Comparison of ENCODE assay signal across 1 cellular context in the genomic region with DNA sequence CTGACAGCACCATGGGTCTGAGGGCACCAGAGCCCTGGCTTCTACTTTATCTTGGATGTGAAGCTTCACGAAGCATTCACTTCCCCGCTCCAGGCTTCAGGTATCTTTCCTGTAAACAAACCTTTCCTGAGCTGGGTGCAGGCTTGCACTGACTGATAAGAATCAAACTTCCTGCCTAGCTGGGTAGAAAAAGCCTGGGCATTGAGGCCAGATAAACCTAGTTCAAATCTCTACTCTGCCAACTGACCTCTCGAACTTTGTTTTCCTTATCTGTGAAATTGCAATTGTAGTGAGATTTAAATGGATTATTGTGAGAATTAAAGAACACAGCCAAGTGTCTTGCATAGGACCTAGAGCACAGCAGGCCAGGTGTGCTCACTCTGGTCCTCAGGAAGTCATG.
TF ChIP-seq lines count a peak whose summit lies in the region.

No MANE protein-coding gene starts in this region.

TF ChIP-seq in K562, 482 proteins besides CTCF, POLR2A, EP300 and RAD21:
- TF ChIP-seq ZNF551 (CRISPR knock-in tag; IDR thresholded peaks at IDR 0.05) (no peak), NFATC3 (IDR thresholded peaks at IDR 0.05) (no peak), SMAD4 (CRISPR knock-in tag; conservative IDR thresholded peaks at IDR 0.05) (no peak), FOXA3 (CRISPR knock-in tag; conservative IDR thresholded peaks at IDR 0.05 in 1 of 2, IDR thresholded peaks at IDR 0.05 in 1 of 2) (no peak), ZNF224 (CRISPR knock-in tag; IDR thresholded peaks at IDR 0.05) (no peak), NR2F6 (CRISPR knock-in tag; IDR thresholded peaks at IDR 0.05) (no peak), MYC (IDR thresholded peaks at IDR 0.05; ENCODE audit: low read depth, low read length) (no peak), MYC (CRISPR knock-in tag; IDR thresholded peaks at IDR 0.05; ENCODE audit: borderline replicate concordance, low read depth) (no peak), ZNF436 (CRISPR knock-in tag; IDR thresholded peaks at IDR 0.05) (no peak), XRCC4 (IDR thresholded peaks at IDR 0.05; ENCODE audit: extremely low read depth, insufficient read depth, insufficient read length) (no peak), FOS (IDR thresholded peaks at IDR 0.05; ENCODE audit: extremely low read depth, insufficient read length) (no peak), MAFF (IDR thresholded peaks at IDR 0.05; ENCODE audit: low read length) (no peak), SMARCC2 (IDR thresholded peaks at IDR 0.05; ENCODE audit: low read depth) (no peak), TAF15 (IDR thresholded peaks at IDR 0.05; ENCODE audit: low read depth, low read length) (no peak), CBX2 (IDR thresholded peaks at IDR 0.05; ENCODE audit: insufficient read depth, low read length, poor library complexity, severe bottlenecking) (no peak), KDM5B (IDR thresholded peaks at IDR 0.05; ENCODE audit: insufficient replicate concordance, low read depth, low read length) (no peak)
- TF ChIP-seq, protein P1, sequence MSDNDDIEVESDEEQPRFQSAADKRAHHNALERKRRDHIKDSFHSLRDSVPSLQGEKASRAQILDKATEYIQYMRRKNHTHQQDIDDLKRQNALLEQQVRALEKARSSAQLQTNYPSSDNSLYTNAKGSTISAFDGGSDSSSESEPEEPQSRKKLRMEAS (CRISPR knock-in tag; IDR thresholded peaks at IDR 0.05) = no peak
- TF ChIP-seq, protein P2, sequence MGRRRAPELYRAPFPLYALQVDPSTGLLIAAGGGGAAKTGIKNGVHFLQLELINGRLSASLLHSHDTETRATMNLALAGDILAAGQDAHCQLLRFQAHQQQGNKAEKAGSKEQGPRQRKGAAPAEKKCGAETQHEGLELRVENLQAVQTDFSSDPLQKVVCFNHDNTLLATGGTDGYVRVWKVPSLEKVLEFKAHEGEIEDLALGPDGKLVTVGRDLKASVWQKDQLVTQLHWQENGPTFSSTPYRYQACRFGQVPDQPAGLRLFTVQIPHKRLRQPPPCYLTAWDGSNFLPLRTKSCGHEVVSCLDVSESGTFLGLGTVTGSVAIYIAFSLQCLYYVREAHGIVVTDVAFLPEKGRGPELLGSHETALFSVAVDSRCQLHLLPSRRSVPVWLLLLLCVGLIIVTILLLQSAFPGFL (CRISPR knock-in tag; IDR thresholded peaks at IDR 0.05) = no peak
- TF ChIP-seq, protein P3, sequence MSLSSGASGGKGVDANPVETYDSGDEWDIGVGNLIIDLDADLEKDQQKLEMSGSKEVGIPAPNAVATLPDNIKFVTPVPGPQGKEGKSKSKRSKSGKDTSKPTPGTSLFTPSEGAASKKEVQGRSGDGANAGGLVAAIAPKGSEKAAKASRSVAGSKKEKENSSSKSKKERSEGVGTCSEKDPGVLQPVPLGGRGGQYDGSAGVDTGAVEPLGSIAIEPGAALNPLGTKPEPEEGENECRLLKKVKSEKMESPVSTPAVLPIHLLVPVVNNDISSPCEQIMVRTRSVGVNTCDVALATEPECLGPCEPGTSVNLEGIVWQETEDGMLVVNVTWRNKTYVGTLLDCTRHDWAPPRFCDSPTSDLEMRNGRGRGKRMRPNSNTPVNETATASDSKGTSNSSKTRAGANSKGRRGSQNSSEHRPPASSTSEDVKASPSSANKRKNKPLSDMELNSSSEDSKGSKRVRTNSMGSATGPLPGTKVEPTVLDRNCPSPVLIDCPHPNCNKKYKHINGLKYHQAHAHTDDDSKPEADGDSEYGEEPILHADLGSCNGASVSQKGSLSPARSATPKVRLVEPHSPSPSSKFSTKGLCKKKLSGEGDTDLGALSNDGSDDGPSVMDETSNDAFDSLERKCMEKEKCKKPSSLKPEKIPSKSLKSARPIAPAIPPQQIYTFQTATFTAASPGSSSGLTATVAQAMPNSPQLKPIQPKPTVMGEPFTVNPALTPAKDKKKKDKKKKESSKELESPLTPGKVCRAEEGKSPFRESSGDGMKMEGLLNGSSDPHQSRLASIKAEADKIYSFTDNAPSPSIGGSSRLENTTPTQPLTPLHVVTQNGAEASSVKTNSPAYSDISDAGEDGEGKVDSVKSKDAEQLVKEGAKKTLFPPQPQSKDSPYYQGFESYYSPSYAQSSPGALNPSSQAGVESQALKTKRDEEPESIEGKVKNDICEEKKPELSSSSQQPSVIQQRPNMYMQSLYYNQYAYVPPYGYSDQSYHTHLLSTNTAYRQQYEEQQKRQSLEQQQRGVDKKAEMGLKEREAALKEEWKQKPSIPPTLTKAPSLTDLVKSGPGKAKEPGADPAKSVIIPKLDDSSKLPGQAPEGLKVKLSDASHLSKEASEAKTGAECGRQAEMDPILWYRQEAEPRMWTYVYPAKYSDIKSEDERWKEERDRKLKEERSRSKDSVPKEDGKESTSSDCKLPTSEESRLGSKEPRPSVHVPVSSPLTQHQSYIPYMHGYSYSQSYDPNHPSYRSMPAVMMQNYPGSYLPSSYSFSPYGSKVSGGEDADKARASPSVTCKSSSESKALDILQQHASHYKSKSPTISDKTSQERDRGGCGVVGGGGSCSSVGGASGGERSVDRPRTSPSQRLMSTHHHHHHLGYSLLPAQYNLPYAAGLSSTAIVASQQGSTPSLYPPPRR (CRISPR knock-in tag; IDR thresholded peaks at IDR 0.05; ENCODE audit: borderline replicate concordance) = no peak
- TF ChIP-seq, protein P4, sequence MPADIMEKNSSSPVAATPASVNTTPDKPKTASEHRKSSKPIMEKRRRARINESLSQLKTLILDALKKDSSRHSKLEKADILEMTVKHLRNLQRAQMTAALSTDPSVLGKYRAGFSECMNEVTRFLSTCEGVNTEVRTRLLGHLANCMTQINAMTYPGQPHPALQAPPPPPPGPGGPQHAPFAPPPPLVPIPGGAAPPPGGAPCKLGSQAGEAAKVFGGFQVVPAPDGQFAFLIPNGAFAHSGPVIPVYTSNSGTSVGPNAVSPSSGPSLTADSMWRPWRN (IDR thresholded peaks at IDR 0.05; ENCODE audit: low read depth) = no peak
